Comparison of ENCODE assay signal across 1 cellular context in the genomic region with DNA sequence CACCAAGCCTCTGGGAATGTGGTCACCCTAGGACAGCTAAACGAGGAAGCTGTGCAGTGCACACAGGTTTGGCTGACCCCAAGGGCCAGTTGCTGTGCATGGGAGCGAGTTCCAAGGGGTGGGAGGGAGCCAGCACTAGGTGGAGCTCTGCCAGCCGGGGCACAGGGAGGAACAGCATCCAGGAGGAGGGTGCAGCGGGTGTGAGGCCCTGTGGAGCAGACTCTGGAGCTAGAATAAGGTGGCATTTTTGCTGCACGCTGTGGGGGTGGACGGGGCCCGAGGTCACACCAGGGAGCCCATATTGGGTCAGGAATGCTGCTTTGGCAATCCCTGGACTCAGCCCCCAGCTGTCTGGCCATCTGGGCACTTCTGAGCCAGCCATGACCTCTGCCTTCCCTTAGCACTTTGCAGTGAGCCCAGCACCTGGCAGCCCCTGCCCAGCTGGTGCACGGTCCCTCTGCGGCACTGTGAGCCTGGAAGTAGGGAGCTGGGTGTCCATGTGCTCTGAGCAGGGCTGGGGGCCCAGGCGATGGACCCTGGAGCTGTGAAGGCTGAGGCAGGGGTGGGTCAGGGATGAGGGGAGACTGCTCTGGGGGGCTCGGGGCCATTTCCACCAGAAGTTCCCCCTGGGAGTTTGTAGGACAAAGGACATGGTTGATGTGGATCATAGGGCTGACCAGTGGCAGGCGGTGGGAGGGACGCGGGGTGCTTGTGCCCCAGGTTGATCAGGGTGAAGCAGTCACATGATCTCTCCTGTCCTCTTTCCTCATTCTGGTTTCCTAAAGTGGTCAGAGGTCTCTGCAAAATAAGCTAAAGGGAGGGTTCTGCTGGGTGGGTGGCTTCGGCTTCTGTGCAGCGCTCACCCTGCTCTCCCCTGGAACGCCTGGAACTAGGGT.
TF ChIP-seq lines count a peak whose summit lies in the region.

No MANE protein-coding gene starts in this region.

TF ChIP-seq in GM23338, 12 proteins besides CTCF, POLR2A, EP300 and RAD21 (continued from another document):
- no peak for TF ChIP-seq ZNF114 (CRISPR knock-in tag; IDR thresholded peaks at IDR 0.05)
- TF ChIP-seq JUNB (IDR thresholded peaks at IDR 0.05; ENCODE audit: unreplicated experiment): no peak
- TF ChIP-seq ZNF331 (CRISPR knock-in tag; IDR thresholded peaks at IDR 0.05; ENCODE audit: low read depth): no peak
- no peak for TF ChIP-seq EZH2 (IDR thresholded peaks at IDR 0.05; ENCODE audit: low read depth, unreplicated experiment)
- TF ChIP-seq CREB1 (CRISPR knock-in tag; IDR thresholded peaks at IDR 0.05; ENCODE audit: low read depth): no peak
- no peak for TF ChIP-seq EZH2phosphoT487 (IDR thresholded peaks at IDR 0.05; ENCODE audit: unreplicated experiment)
